17 cellular contexts compared by ENCODE assay signal in the genomic region with DNA sequence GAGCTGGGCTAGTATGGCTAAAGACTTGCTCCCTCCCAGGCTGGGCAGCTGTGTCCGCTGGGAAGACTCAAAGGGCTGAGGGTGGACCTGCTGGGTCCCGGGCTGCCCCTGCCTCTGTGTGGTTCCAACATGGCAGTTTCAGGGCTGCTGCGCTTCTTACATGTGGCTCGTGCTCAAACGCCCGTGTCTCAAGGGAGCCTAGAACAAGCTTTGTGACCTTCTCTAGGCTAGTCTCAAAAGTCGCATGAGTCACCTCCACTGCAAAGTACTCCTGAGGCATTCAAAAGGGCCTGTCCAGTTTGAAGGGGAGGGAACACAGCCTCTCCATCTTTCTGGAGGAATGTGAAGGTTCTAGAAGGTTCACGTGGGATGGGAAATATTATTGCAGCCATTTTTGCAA. TPM values are rescaled to one million over a fixed set of nuclear protein-coding genes. Genes with fewer than 3 reads are reported as not detected.
"Had no signal": no experiment of that assay in that cellular context is flagged by ENCODE, and none has a peak within 500 bp of the region (broad histone marks: within the 10 kb centered on the region; RNA-seq: fewer than 3 reads in every experiment).

No MANE protein-coding gene starts in this region.

- H3K36me3 Mint-ChIP-seq: natural killer cell had no signal

- H3K27ac ChIP-seq: esophagus muscularis mucosa, gastroesophageal sphincter, heart left ventricle, neutrophil, transverse colon had no signal

- H3K9me3 ChIP-seq: esophagus muscularis mucosa, gastroesophageal sphincter, heart left ventricle, neutrophil, transverse colon had no signal

- ATAC-seq: activated CD4-positive, CD25-positive, alpha-beta regulatory T cell treated with anti-CD3 and anti-CD28 coated beads, Interleukin-2, amount 50 U/mL, for 24 hours; activated CD8-positive, alpha-beta T cell treated with anti-CD3 and anti-CD28 coated beads, Interleukin-2, amount 10 ng/mL, durations not matched to agents 7 days and 5 days; gastroesophageal sphincter; heart left ventricle; natural killer cell; stimulated activated naive CD8-positive, alpha-beta T cell treated with anti-CD3 and anti-CD28 coated beads, Interleukin-15, Interleukin-2, amounts not matched to agents 100 U/mL and 50 U/mL, for 24 hours had no signal

- H3K4me1 ChIP-seq: esophagus muscularis mucosa, gastroesophageal sphincter, heart left ventricle, transverse colon had no signal

- H3K9me3 Mint-ChIP-seq: activated CD4-positive, alpha-beta T cell treated with anti-CD3 and anti-CD28 coated beads, Interleukin-2, amount 10 ng/mL, durations not matched to agents 7 days and 5 days; activated naive CD4-positive, alpha-beta T cell treated with anti-CD3 and anti-CD28 coated beads for 36 hours; activated T-cell treated with anti-CD3 and anti-CD28 coated beads, Interleukin-2, amount 50 U/mL, for 24 hours; natural killer cell had no signal

- H3K27me3 ChIP-seq: esophagus muscularis mucosa, gastroesophageal sphincter, heart left ventricle, neutrophil, transverse colon had no signal

- H3K27me3 Mint-ChIP-seq: activated T-cell treated with anti-CD3 and anti-CD28 coated beads, Interleukin-2, amount 50 U/mL, for 24 hours had no signal

- H3K4me3 Mint-ChIP-seq: activated CD4-positive, alpha-beta T cell treated with anti-CD3 and anti-CD28 coated beads, Interleukin-2, amount 10 ng/mL, durations not matched to agents 7 days and 5 days; activated CD8-positive, alpha-beta T cell treated with anti-CD3 and anti-CD28 coated beads, Interleukin-2, amount 10 ng/mL, durations not matched to agents 7 days and 5 days; activated naive CD4-positive, alpha-beta T cell treated with anti-CD3 and anti-CD28 coated beads for 36 hours; activated T-cell treated with anti-CD3 and anti-CD28 coated beads, Interleukin-2, amount 50 U/mL, for 24 hours; natural killer cell had no signal

- H3K4me3 ChIP-seq: esophagus muscularis mucosa, gastroesophageal sphincter, heart left ventricle, transverse colon had no signal

- H3K36me3 ChIP-seq: esophagus muscularis mucosa, gastroesophageal sphincter, heart left ventricle, neutrophil, transverse colon had no signal

- H3K4me1 Mint-ChIP-seq: activated CD4-positive, alpha-beta T cell treated with anti-CD3 and anti-CD28 coated beads, Interleukin-2, amount 10 ng/mL, durations not matched to agents 7 days and 5 days; natural killer cell had no signal

- H3K27ac Mint-ChIP-seq: activated CD4-positive, alpha-beta T cell treated with anti-CD3 and anti-CD28 coated beads, Interleukin-2, amount 10 ng/mL, durations not matched to agents 7 days and 5 days; activated CD8-positive, alpha-beta T cell treated with anti-CD3 and anti-CD28 coated beads, Interleukin-2, amount 10 ng/mL, durations not matched to agents 7 days and 5 days; activated naive CD4-positive, alpha-beta T cell treated with anti-CD3 and anti-CD28 coated beads for 36 hours; activated T-cell treated with anti-CD3 and anti-CD28 coated beads, Interleukin-2, amount 50 U/mL, for 24 hours; natural killer cell had no signal

- DNase-seq: activated CD4-positive, alpha-beta T cell treated with anti-CD3 and anti-CD28 coated beads, Interleukin-2, amount 10 ng/mL, durations not matched to agents 7 days and 5 days; activated CD8-positive, alpha-beta T cell treated with anti-CD3 and anti-CD28 coated beads, Interleukin-2, amount 10 ng/mL, durations not matched to agents 7 days and 5 days; activated naive CD4-positive, alpha-beta T cell treated with anti-CD3 and anti-CD28 coated beads for 36 hours; activated T-cell treated with anti-CD3 and anti-CD28 coated beads, Interleukin-2, amount 50 U/mL, for 24 hours; cerebellar nuclear complex; cortex of kidney; heart left ventricle; kidney glomerular epithelial cell; natural killer cell; stimulated activated CD4-positive, alpha-beta T cell treated with anti-CD3 and anti-CD28 coated beads, Interleukin-2, amount 100 ng/mL, for 24 hours; stimulated activated naive CD8-positive, alpha-beta T cell treated with anti-CD3 and anti-CD28 coated beads, Interleukin-15, Interleukin-2, amounts not matched to agents 100 U/mL and 50 U/mL, for 24 hours; T1000; transverse colon had no signal

RNA-seq across cellular contexts. Expression of a gene that starts 44.7 kb away (rescaled TPM):
- total RNA-seq: activated CD8-positive, alpha-beta T cell treated with anti-CD3 and anti-CD28 coated beads, Interleukin-2, amount 10 ng/mL, durations not matched to agents 7 days and 5 days had no signal
